3 cellular contexts compared by ENCODE assay signal in the genomic region with DNA sequence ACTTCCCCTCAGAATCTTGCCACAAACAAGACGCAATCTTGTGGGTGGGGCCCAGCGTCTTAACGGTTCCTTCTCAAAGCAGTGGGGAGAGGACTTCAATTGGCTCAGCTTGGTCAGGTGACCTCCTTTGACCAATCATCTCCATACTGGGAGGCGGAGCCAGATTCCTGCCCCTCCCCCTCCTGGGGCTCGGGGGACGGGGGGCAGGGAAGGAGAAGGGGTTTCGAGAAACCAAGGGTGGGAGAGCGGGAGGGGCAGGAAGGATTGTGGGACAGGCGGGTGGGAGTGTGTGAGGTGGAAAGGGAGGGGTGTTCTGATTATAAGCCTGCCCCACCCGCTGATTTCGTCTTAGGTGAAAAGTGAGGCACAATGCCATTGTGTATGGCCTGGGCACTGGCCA. TPM values are rescaled to one million over a fixed set of nuclear protein-coding genes. Genes with fewer than 3 reads are reported as not detected.
"Had no signal": no experiment of that assay in that cellular context is flagged by ENCODE, and none has a peak within 500 bp of the region (broad histone marks: within the 10 kb centered on the region; RNA-seq: fewer than 3 reads in every experiment).

TSS of gene NXF2B (minus strand) at position 101 of the 400 bp plus-strand sequence. CDS start 59,972 bp downstream, outside the sequence.

RNA-seq across cellular contexts. Expression of gene NXF2B, which starts in this region (rescaled TPM):
- total RNA-seq: LHCN-M2, MCF 10A, NCI-H460 had no signal
